ENCODE assay signal across 8 cellular contexts in the genomic region with DNA sequence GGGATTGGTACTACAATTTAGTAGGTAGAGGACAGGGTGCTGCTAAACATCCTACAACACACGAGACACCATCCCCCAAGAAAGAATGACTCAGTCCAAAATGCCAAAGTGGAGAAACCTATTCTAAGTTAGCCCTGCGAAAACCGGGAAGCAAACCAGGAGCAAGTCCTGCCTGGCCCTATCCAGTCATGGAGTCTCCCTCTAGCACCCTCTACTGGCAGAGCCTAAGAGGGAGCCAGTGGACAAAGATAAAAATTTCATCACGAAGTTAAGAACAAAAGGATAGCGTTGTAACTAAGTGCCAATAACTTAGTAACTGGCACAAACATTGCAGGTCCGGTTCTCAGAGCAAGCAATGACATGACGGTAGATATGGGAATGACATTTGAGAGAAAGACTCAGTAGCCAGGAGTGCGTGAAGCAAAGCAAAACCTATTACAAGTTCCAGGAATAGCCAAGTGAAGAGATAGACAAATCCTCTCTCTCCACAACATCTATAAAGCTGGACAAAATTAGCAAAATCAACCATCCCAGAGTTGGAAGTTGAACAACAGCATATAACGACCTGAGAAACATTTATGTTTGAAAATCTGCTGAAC.
DNase-seq lines count a peak whose midpoint lies in the region; ATAC-seq and TF ChIP-seq lines count a peak whose summit lies in the region.

No MANE protein-coding gene starts in this region.

- peaks cover 10% of the 10 kb centered on the region for H3K9me3 ChIP-seq in NT2/D1 (ENCODE audit: insufficient read depth, low read length)

- H3K4me1 Mint-ChIP-seq in chondrocyte (ENCODE audit: low read depth), result no peaks in the 10 kb centered on the region
- H3K4me1 Mint-ChIP-seq in type B pancreatic cell (ENCODE audit: unreplicated experiment), result peaks cover 4% of the 10 kb centered on the region

- ATAC-seq in left lobe of liver (peak; percentile 100), GM21381 (IDR thresholded peaks at IDR 0.05; ENCODE audit: unreplicated experiment) (no peak), GM21515 (IDR thresholded peaks at IDR 0.05; ENCODE audit: unreplicated experiment) (no peak)

- DNase-seq in GM04503 (ENCODE audit: low read depth) (peak; percentile 28), HT-29 (ENCODE audit: low spot score) (peak; percentile 66), NT2/D1 (ENCODE audit: low read depth, low spot score) (peak; percentile 87), chondrocyte (ENCODE audit: low spot score) (no peak), left lobe of liver (ENCODE audit: low spot score) (peak; percentile 65), type B pancreatic cell (ENCODE audit: extremely low spot score, unreplicated experiment) (no peak)

- H3K4me3 ChIP-seq in NT2/D1 (ENCODE audit: insufficient read length, low read depth), result no peak overlapping the region

- no peaks in the 10 kb centered on the region for H3K36me3 ChIP-seq in NT2/D1 (ENCODE audit: insufficient read depth, insufficient read length, low read length)

- H3K36me3 Mint-ChIP-seq in chondrocyte (ENCODE audit: low read depth), result no peaks in the 10 kb centered on the region
- no peaks in the 10 kb centered on the region for H3K36me3 Mint-ChIP-seq in type B pancreatic cell

- no peaks in the 10 kb centered on the region for H3K4me1 ChIP-seq in NT2/D1 (ENCODE audit: insufficient read depth, insufficient read length)

- no peak overlapping the region for H3K9ac ChIP-seq in NT2/D1 (ENCODE audit: insufficient read length, low read depth)

- TF ChIP-seq CTCF in chondrocyte (IDR thresholded peaks at IDR 0.05) (peak; percentile 88), type B pancreatic cell (conservative IDR thresholded peaks at IDR 0.05) (peak; percentile 93)

- no peaks in the 10 kb centered on the region for H3K27me3 ChIP-seq in NT2/D1 (ENCODE audit: insufficient read depth, insufficient read length)

- H3K9me3 Mint-ChIP-seq in chondrocyte (ENCODE audit: low read depth) (no peaks in the 10 kb centered on the region), type B pancreatic cell (peaks cover 4% of the 10 kb centered on the region)

- H3K27ac Mint-ChIP-seq in chondrocyte (ENCODE audit: unreplicated experiment), result no peak overlapping the region
- no peak overlapping the region for H3K27ac Mint-ChIP-seq in type B pancreatic cell

- H3K4me3 Mint-ChIP-seq in chondrocyte (ENCODE audit: unreplicated experiment) (no peak overlapping the region), type B pancreatic cell (no peak overlapping the region)

- H3K27me3 Mint-ChIP-seq in chondrocyte (ENCODE audit: low read depth) (peaks cover 7% of the 10 kb centered on the region), type B pancreatic cell (no peaks in the 10 kb centered on the region)

Comparison
In these comparisons a context has a peak if more than half of its experiments do, and no peak if none do; other contexts are left out.
1. DNase-seq: peak in GM04503 (single experiment), HT-29 (single experiment), NT2/D1 (single experiment) and left lobe of liver (single experiment); none in chondrocyte (single experiment) and type B pancreatic cell (single experiment).